ENCODE assay signal across 2 cellular contexts in the genomic region with DNA sequence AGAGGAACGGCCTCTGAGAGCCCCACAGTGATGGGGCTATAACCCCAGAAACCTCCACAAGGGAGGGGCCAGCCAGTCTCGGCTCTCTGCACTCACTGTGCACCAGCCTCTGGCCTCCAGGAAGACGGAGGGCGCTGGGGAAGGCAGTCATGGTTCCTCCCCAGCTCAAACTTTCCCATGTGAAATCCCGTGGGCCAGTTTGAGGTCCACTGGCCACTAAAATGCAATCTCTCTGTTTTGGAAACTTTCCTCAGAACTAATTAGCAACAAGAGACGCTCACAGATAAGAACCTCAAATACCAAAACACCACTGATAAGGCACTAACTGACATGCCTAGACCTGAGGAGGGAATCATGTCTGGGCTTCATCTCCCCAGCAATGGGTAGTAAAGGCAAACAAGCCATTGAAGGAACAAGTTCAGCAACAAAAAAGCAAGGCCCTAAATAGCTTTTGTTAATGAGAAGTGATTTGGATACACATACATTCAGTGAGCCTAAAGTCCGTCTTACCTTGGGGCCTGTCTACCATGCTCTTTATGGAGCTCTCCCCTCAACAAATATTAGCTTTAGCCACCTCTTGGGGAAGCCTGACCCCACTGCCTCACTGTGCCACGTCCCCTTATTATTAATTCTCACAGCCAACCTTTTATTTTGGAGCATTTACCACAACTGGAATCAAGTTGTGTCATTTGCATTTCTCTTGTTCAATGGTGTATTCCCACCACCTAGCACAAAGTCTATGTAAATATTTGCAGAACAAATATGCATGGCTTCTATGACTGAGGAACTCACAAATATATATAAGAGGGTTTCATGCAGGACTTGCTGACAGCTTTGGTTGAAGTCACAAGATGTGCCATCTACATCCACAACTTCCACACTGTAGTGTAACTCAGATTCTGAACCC.
TF ChIP-seq lines count a peak whose summit lies in the region.

No MANE protein-coding gene starts in this region.

TF ChIP-seq in GM23338, 12 proteins besides CTCF, POLR2A, EP300 and RAD21:
- TF ChIP-seq, protein P1, sequence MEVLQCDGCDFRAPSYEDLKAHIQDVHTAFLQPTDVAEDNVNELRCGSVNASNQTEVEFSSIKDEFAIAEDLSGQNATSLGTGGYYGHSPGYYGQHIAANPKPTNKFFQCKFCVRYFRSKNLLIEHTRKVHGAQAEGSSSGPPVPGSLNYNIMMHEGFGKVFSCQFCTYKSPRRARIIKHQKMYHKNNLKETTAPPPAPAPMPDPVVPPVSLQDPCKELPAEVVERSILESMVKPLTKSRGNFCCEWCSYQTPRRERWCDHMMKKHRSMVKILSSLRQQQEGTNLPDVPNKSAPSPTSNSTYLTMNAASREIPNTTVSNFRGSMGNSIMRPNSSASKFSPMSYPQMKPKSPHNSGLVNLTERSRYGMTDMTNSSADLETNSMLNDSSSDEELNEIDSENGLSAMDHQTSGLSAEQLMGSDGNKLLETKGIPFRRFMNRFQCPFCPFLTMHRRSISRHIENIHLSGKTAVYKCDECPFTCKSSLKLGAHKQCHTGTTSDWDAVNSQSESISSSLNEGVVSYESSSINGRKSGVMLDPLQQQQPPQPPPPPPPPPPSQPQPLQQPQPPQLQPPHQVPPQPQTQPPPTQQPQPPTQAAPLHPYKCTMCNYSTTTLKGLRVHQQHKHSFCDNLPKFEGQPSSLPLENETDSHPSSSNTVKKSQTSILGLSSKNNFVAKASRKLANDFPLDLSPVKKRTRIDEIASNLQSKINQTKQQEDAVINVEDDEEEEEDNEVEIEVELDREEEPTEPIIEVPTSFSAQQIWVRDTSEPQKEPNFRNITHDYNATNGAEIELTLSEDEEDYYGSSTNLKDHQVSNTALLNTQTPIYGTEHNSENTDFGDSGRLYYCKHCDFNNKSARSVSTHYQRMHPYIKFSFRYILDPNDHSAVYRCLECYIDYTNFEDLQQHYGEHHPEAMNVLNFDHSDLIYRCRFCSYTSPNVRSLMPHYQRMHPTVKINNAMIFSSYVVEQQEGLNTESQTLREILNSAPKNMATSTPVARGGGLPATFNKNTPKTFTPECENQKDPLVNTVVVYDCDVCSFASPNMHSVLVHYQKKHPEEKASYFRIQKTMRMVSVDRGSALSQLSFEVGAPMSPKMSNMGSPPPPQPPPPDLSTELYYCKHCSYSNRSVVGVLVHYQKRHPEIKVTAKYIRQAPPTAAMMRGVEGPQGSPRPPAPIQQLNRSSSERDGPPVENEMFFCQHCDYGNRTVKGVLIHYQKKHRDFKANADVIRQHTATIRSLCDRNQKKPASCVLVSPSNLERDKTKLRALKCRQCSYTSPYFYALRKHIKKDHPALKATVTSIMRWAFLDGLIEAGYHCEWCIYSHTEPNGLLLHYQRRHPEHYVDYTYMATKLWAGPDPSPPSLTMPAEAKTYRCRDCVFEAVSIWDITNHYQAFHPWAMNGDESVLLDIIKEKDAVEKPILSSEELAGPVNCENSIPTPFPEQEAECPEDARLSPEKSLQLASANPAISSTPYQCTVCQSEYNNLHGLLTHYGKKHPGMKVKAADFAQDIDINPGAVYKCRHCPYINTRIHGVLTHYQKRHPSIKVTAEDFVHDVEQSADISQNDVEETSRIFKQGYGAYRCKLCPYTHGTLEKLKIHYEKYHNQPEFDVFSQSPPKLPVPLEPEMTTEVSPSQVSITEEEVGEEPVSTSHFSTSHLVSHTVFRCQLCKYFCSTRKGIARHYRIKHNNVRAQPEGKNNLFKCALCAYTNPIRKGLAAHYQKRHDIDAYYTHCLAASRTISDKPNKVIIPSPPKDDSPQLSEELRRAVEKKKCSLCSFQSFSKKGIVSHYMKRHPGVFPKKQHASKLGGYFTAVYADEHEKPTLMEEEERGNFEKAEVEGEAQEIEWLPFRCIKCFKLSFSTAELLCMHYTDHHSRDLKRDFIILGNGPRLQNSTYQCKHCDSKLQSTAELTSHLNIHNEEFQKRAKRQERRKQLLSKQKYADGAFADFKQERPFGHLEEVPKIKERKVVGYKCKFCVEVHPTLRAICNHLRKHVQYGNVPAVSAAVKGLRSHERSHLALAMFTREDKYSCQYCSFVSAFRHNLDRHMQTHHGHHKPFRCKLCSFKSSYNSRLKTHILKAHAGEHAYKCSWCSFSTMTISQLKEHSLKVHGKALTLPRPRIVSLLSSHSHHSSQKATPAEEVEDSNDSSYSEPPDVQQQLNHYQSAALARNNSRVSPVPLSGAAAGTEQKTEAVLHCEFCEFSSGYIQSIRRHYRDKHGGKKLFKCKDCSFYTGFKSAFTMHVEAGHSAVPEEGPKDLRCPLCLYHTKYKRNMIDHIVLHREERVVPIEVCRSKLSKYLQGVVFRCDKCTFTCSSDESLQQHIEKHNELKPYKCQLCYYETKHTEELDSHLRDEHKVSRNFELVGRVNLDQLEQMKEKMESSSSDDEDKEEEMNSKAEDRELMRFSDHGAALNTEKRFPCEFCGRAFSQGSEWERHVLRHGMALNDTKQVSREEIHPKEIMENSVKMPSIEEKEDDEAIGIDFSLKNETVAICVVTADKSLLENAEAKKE (CRISPR knock-in tag; IDR thresholded peaks at IDR 0.05), result no peak
- no peak for TF ChIP-seq ZNF114 (CRISPR knock-in tag; IDR thresholded peaks at IDR 0.05)
- TF ChIP-seq CREB1 (CRISPR knock-in tag; IDR thresholded peaks at IDR 0.05; ENCODE audit: low read depth), result no peak
- TF ChIP-seq, protein P2, sequence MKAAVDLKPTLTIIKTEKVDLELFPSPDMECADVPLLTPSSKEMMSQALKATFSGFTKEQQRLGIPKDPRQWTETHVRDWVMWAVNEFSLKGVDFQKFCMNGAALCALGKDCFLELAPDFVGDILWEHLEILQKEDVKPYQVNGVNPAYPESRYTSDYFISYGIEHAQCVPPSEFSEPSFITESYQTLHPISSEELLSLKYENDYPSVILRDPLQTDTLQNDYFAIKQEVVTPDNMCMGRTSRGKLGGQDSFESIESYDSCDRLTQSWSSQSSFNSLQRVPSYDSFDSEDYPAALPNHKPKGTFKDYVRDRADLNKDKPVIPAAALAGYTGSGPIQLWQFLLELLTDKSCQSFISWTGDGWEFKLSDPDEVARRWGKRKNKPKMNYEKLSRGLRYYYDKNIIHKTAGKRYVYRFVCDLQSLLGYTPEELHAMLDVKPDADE (IDR thresholded peaks at IDR 0.05), result no peak

TF ChIP-seq in WTC11, 78 proteins besides CTCF, POLR2A, EP300 and RAD21 (continued from another document):
- TF ChIP-seq, protein P3, sequence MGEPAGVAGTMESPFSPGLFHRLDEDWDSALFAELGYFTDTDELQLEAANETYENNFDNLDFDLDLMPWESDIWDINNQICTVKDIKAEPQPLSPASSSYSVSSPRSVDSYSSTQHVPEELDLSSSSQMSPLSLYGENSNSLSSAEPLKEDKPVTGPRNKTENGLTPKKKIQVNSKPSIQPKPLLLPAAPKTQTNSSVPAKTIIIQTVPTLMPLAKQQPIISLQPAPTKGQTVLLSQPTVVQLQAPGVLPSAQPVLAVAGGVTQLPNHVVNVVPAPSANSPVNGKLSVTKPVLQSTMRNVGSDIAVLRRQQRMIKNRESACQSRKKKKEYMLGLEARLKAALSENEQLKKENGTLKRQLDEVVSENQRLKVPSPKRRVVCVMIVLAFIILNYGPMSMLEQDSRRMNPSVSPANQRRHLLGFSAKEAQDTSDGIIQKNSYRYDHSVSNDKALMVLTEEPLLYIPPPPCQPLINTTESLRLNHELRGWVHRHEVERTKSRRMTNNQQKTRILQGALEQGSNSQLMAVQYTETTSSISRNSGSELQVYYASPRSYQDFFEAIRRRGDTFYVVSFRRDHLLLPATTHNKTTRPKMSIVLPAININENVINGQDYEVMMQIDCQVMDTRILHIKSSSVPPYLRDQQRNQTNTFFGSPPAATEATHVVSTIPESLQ (CRISPR knock-in tag; IDR thresholded peaks at IDR 0.05), result no peak
- TF ChIP-seq, protein P4, sequence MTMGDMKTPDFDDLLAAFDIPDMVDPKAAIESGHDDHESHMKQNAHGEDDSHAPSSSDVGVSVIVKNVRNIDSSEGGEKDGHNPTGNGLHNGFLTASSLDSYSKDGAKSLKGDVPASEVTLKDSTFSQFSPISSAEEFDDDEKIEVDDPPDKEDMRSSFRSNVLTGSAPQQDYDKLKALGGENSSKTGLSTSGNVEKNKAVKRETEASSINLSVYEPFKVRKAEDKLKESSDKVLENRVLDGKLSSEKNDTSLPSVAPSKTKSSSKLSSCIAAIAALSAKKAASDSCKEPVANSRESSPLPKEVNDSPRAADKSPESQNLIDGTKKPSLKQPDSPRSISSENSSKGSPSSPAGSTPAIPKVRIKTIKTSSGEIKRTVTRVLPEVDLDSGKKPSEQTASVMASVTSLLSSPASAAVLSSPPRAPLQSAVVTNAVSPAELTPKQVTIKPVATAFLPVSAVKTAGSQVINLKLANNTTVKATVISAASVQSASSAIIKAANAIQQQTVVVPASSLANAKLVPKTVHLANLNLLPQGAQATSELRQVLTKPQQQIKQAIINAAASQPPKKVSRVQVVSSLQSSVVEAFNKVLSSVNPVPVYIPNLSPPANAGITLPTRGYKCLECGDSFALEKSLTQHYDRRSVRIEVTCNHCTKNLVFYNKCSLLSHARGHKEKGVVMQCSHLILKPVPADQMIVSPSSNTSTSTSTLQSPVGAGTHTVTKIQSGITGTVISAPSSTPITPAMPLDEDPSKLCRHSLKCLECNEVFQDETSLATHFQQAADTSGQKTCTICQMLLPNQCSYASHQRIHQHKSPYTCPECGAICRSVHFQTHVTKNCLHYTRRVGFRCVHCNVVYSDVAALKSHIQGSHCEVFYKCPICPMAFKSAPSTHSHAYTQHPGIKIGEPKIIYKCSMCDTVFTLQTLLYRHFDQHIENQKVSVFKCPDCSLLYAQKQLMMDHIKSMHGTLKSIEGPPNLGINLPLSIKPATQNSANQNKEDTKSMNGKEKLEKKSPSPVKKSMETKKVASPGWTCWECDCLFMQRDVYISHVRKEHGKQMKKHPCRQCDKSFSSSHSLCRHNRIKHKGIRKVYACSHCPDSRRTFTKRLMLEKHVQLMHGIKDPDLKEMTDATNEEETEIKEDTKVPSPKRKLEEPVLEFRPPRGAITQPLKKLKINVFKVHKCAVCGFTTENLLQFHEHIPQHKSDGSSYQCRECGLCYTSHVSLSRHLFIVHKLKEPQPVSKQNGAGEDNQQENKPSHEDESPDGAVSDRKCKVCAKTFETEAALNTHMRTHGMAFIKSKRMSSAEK (CRISPR knock-in tag; IDR thresholded peaks at IDR 0.05; ENCODE audit: borderline replicate concordance), result no peak
- TF ChIP-seq NFYB (CRISPR knock-in tag; conservative IDR thresholded peaks at IDR 0.05; ENCODE audit: low read depth) (no peak), ZNF416 (CRISPR knock-in tag; IDR thresholded peaks at IDR 0.05) (no peak), ATF1 (CRISPR knock-in tag; IDR thresholded peaks at IDR 0.05) (no peak)
- TF ChIP-seq, protein P5, sequence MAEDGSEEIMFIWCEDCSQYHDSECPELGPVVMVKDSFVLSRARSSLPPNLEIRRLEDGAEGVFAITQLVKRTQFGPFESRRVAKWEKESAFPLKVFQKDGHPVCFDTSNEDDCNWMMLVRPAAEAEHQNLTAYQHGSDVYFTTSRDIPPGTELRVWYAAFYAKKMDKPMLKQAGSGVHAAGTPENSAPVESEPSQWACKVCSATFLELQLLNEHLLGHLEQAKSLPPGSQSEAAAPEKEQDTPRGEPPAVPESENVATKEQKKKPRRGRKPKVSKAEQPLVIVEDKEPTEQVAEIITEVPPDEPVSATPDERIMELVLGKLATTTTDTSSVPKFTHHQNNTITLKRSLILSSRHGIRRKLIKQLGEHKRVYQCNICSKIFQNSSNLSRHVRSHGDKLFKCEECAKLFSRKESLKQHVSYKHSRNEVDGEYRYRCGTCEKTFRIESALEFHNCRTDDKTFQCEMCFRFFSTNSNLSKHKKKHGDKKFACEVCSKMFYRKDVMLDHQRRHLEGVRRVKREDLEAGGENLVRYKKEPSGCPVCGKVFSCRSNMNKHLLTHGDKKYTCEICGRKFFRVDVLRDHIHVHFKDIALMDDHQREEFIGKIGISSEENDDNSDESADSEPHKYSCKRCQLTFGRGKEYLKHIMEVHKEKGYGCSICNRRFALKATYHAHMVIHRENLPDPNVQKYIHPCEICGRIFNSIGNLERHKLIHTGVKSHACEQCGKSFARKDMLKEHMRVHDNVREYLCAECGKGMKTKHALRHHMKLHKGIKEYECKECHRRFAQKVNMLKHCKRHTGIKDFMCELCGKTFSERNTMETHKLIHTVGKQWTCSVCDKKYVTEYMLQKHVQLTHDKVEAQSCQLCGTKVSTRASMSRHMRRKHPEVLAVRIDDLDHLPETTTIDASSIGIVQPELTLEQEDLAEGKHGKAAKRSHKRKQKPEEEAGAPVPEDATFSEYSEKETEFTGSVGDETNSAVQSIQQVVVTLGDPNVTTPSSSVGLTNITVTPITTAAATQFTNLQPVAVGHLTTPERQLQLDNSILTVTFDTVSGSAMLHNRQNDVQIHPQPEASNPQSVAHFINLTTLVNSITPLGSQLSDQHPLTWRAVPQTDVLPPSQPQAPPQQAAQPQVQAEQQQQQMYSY (CRISPR knock-in tag; IDR thresholded peaks at IDR 0.05), result no peak
- TF ChIP-seq, protein P6, sequence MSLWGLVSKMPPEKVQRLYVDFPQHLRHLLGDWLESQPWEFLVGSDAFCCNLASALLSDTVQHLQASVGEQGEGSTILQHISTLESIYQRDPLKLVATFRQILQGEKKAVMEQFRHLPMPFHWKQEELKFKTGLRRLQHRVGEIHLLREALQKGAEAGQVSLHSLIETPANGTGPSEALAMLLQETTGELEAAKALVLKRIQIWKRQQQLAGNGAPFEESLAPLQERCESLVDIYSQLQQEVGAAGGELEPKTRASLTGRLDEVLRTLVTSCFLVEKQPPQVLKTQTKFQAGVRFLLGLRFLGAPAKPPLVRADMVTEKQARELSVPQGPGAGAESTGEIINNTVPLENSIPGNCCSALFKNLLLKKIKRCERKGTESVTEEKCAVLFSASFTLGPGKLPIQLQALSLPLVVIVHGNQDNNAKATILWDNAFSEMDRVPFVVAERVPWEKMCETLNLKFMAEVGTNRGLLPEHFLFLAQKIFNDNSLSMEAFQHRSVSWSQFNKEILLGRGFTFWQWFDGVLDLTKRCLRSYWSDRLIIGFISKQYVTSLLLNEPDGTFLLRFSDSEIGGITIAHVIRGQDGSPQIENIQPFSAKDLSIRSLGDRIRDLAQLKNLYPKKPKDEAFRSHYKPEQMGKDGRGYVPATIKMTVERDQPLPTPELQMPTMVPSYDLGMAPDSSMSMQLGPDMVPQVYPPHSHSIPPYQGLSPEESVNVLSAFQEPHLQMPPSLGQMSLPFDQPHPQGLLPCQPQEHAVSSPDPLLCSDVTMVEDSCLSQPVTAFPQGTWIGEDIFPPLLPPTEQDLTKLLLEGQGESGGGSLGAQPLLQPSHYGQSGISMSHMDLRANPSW (CRISPR knock-in tag; conservative IDR thresholded peaks at IDR 0.05; ENCODE audit: low read depth), result no peak
TF ChIP-seq in WTC11: peak in this region for 0.
